Comparison of ENCODE assay signal across 17 cellular contexts in the genomic region with DNA sequence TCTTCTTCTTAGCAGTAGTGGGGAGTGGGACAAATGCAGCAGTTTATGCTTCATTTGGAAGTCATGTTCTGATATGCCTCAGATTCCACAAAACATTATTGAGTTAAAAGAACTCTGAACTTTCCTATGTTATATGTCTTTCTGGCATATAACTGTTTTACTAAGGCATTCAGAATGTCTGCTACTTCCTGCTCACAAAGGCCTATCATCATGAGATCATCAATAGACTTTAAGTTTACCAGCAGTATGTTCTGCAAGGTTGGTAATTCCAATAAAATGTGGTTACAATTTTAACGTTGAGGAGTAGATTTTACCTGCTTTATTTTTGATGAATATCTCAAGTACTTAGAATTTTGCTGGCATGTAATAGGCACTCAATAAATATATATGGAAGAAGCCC.
DNase-seq lines count a peak whose midpoint lies in the region; ATAC-seq, FAIRE-seq and TF ChIP-seq lines count a peak whose summit lies in the region.
"Had no signal": no experiment of that assay in that cellular context is flagged by ENCODE, and none has a peak within 500 bp of the region (broad histone marks: within the 10 kb centered on the region; RNA-seq: fewer than 3 reads in every experiment).

No MANE protein-coding gene starts in this region.

- no peak for TF ChIP-seq CTCF in GM12878 (IDR thresholded peaks at IDR 0.05 in 2 of 3, conservative IDR thresholded peaks at IDR 0.05 in 1 of 3; ENCODE audit: control insufficient read depth in 2 of 3, extremely low read depth in 1 of 3, insufficient read depth in 1 of 3, low read depth in 3 of 3, low read length in 3 of 3)
- no peak for TF ChIP-seq CTCF in fibroblast of the aortic adventitia (IDR thresholded peaks at IDR 0.05; ENCODE audit: insufficient read depth, low read length)
- no peak for TF ChIP-seq CTCF in omental fat pad (IDR thresholded peaks at IDR 0.05)
- no peak for TF ChIP-seq CTCF in MCF 10A (IDR thresholded peaks at IDR 0.05; ENCODE audit: unreplicated experiment)
- no peak for TF ChIP-seq CTCF in OCI-LY7 (conservative IDR thresholded peaks at IDR 0.05; ENCODE audit: low read length)

- H3K4me2 ChIP-seq in GM12878 (ENCODE audit: control insufficient read depth, insufficient read depth) (no peak overlapping the region), OCI-LY7 (ENCODE audit: low read length) (no peak overlapping the region)
- H3K4me2 ChIP-seq: GM23338 had no signal

- no peak overlapping the region for H3K4me3 Mint-ChIP-seq in MCF 10A (ENCODE audit: unreplicated experiment)
- H3K4me3 Mint-ChIP-seq: CD4-positive, alpha-beta memory T cell; GM23338 had no signal

- intact Hi-C loops in GM12878 (cut with micrococcal nuclease; ENCODE audit: unreplicated experiment): no loop called here
- intact Hi-C loops in MCF 10A (cut with micrococcal nuclease): no loop called here
- intact Hi-C loops in OCI-LY7 (cut with micrococcal nuclease; ENCODE audit: unreplicated experiment): no loop called here

- no TSS peak for BruUV-seq in GM12878 (replicated peaks; lab: Mats Ljungman, UMichigan)
- BruUV-seq in MCF 10A (replicated peaks; lab: Mats Ljungman, UMichigan): no TSS peak
- no TSS peak for BruUV-seq in OCI-LY7 (replicated peaks; lab: Mats Ljungman, UMichigan)

- TF ChIP-seq POLR2A in H54 (IDR thresholded peaks at IDR 0.05; ENCODE audit: low read depth, low read length) (no peak), GM12878 (IDR thresholded peaks at IDR 0.05; ENCODE audit: low read depth, low read length) (no peak)

- RAD21 ChIA-PET in GM12878 (lab: Charles Lee; ENCODE audit: unreplicated experiment): no interaction called here

- no peak for ATAC-seq in GM12878
- ATAC-seq in omental fat pad (ENCODE audit: low FRiP score): no peak
- ATAC-seq in GM21423 (IDR thresholded peaks at IDR 0.05; ENCODE audit: unreplicated experiment): no peak
- ATAC-seq: GM23338, HepG2 had no signal

- POLR2A ChIA-PET in GM12878 (lab: Charles Lee) (no interaction called here), MCF 10A (lab: Yijun Ruan, JAX) (no interaction called here), OCI-LY7 (lab: Charles Lee) (no interaction called here)

- H3K9ac ChIP-seq in GM12878 (ENCODE audit: control insufficient read depth, insufficient read depth, low read length): no peak overlapping the region

- no peaks in the 10 kb centered on the region for H3K27me3 ChIP-seq in GM12878 (replicated peaks in 1 of 2; ENCODE audit: control insufficient read depth in 2 of 2, insufficient read depth in 2 of 2, low read length in 1 of 2)
- H3K27me3 ChIP-seq: BE2C had no signal

- H3K36me3 Mint-ChIP-seq in MCF 10A (ENCODE audit: insufficient read depth, unreplicated experiment): no peaks in the 10 kb centered on the region
- H3K36me3 Mint-ChIP-seq: CD4-positive, alpha-beta memory T cell had no signal

- H3K79me2 ChIP-seq in GM12878 (ENCODE audit: control insufficient read depth, insufficient read depth, low read length) (no peaks in the 10 kb centered on the region), OCI-LY7 (ENCODE audit: insufficient read depth, low read depth, low read length) (no peaks in the 10 kb centered on the region)

- H3K9me3 Mint-ChIP-seq in MCF 10A (ENCODE audit: unreplicated experiment): no peaks in the 10 kb centered on the region

- H3K27me3 Mint-ChIP-seq in MCF 10A (ENCODE audit: insufficient read depth, unreplicated experiment): no peaks in the 10 kb centered on the region

- in situ Hi-C loops in GM12878 (cut with MboI): no loop called here

- WGBS in GM12878 (ENCODE audit: insufficient coverage, insufficient replicate concordance, low lambda C conversion rate, missing lambda C conversion rate): 0% methylated on average over 1 of the region's 1 CpG

- FAIRE-seq in H54 (lab: Jason Lieb, UNC) (no peak), GM12878 (lab: Jason Lieb, UNC) (peak; percentile 35)
- FAIRE-seq: A204.1, HepG2 had no signal

- DNase-seq in H54 (ENCODE audit: insufficient read length, low spot score) (peak; percentile 3), GM12878 (ENCODE audit: low read depth, low spot score) (no peak), fibroblast of the aortic adventitia (ENCODE audit: low read depth) (peak; percentile 4), omental fat pad (ENCODE audit: low spot score) (no peak), MCF 10A (ENCODE audit: unreplicated experiment) (no peak), OCI-LY7 (ENCODE audit: low spot score) (no peak)
- DNase-seq: BE2C; CD4-positive, alpha-beta memory T cell; DMS79 treated with DMSO at 0.1 percent for 48 hours; EL; GDM1 had no signal

- TF ChIP-seq EP300 in GM12878 (IDR thresholded peaks at IDR 0.05; ENCODE audit: borderline replicate concordance in 1 of 2, control insufficient read depth in 1 of 2, low read depth in 2 of 2, low read length in 2 of 2): no peak

- no peak overlapping the region for H3K4me3 ChIP-seq in GM12878
- H3K4me3 ChIP-seq in fibroblast of the aortic adventitia (ENCODE audit: low read depth, low read length): no peak overlapping the region
- H3K4me3 ChIP-seq in OCI-LY7 (ENCODE audit: low read depth, low read length, poor library complexity, severe bottlenecking): no peak overlapping the region
- H3K4me3 ChIP-seq: GM23338, HAP-1 had no signal

- no peak overlapping the region for H2AFZ ChIP-seq in GM12878 (ENCODE audit: control insufficient read depth, low read depth, low read length)
- H2AFZ ChIP-seq in OCI-LY7 (ENCODE audit: low read length): no peak overlapping the region
- H2AFZ ChIP-seq: GM23338 had no signal

- H3K4me1 Mint-ChIP-seq in MCF 10A (ENCODE audit: insufficient read depth, unreplicated experiment): no peaks in the 10 kb centered on the region

- H4K20me1 ChIP-seq in GM12878 (ENCODE audit: control insufficient read depth, insufficient read depth): no peaks in the 10 kb centered on the region
- no peaks in the 10 kb centered on the region for H4K20me1 ChIP-seq in OCI-LY7 (ENCODE audit: insufficient read depth, low read length)

- no peak for TF ChIP-seq RAD21 in GM12878 (IDR thresholded peaks at IDR 0.05; ENCODE audit: insufficient read depth, low read depth, low read length)

- CTCF ChIA-PET in GM12878 (lab: Yijun Ruan, JAX) (no interaction called here), MCF 10A (lab: Yijun Ruan, JAX) (no interaction called here), OCI-LY7 (lab: Charles Lee; ENCODE audit: unreplicated experiment) (no interaction called here)

- H3K9me2 ChIP-seq in OCI-LY7 (ENCODE audit: insufficient read depth, low read length): no peaks in the 10 kb centered on the region

- H3K4me1 ChIP-seq in GM12878 (ENCODE audit: control insufficient read depth, insufficient read depth, low read length) (no peaks in the 10 kb centered on the region), OCI-LY7 (ENCODE audit: insufficient read depth, low read length, poor library complexity, severe bottlenecking) (no peaks in the 10 kb centered on the region)
- H3K4me1 ChIP-seq: BE2C, HAP-1 had no signal

- H3K9me3 ChIP-seq in GM12878 (replicated peaks; ENCODE audit: control insufficient read depth, insufficient read depth, low read length) (no peaks in the 10 kb centered on the region), OCI-LY7 (ENCODE audit: low read length) (no peaks in the 10 kb centered on the region)
- H3K9me3 ChIP-seq: BE2C, HAP-1 had no signal

- H3K36me3 ChIP-seq in GM12878 (ENCODE audit: control insufficient read depth in 2 of 2, insufficient read depth in 2 of 2, low read length in 1 of 2): no peaks in the 10 kb centered on the region
- H3K36me3 ChIP-seq in OCI-LY7 (ENCODE audit: insufficient read depth, low read length): no peaks in the 10 kb centered on the region
- H3K36me3 ChIP-seq: BE2C, HAP-1 had no signal

- H3K27ac Mint-ChIP-seq in MCF 10A (ENCODE audit: low read depth, unreplicated experiment): no peak overlapping the region
- H3K27ac Mint-ChIP-seq: CD4-positive, alpha-beta memory T cell; GM23338 had no signal

- SMC1A ChIA-PET in GM12878 (lab: Charles Lee; ENCODE audit: uncharacterized antibody, unreplicated experiment): no interaction called here

- H3K27ac ChIP-seq in GM12878 (ENCODE audit: control insufficient read depth, insufficient read depth) (no peak overlapping the region), OCI-LY7 (ENCODE audit: low read depth, low read length, poor library complexity, severe bottlenecking) (no peak overlapping the region)
- H3K27ac ChIP-seq: C4-2B had no signal

TF ChIP-seq in GM12878, 131 proteins besides CTCF, POLR2A, EP300 and RAD21 (continues in another document):
- no peak for TF ChIP-seq RUNX3 (IDR thresholded peaks at IDR 0.05; ENCODE audit: low read length)
- TF ChIP-seq, protein P1, sequence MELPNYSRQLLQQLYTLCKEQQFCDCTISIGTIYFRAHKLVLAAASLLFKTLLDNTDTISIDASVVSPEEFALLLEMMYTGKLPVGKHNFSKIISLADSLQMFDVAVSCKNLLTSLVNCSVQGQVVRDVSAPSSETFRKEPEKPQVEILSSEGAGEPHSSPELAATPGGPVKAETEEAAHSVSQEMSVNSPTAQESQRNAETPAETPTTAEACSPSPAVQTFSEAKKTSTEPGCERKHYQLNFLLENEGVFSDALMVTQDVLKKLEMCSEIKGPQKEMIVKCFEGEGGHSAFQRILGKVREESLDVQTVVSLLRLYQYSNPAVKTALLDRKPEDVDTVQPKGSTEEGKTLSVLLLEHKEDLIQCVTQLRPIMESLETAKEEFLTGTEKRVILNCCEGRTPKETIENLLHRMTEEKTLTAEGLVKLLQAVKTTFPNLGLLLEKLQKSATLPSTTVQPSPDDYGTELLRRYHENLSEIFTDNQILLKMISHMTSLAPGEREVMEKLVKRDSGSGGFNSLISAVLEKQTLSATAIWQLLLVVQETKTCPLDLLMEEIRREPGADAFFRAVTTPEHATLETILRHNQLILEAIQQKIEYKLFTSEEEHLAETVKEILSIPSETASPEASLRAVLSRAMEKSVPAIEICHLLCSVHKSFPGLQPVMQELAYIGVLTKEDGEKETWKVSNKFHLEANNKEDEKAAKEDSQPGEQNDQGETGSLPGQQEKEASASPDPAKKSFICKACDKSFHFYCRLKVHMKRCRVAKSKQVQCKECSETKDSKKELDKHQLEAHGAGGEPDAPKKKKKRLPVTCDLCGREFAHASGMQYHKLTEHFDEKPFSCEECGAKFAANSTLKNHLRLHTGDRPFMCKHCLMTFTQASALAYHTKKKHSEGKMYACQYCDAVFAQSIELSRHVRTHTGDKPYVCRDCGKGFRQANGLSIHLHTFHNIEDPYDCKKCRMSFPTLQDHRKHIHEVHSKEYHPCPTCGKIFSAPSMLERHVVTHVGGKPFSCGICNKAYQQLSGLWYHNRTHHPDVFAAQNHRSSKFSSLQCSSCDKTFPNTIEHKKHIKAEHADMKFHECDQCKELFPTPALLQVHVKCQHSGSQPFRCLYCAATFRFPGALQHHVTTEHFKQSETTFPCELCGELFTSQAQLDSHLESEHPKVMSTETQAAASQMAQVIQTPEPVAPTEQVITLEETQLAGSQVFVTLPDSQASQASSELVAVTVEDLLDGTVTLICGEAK (IDR thresholded peaks at IDR 0.05; ENCODE audit: borderline replicate concordance): no peak
- TF ChIP-seq FOXK2 (IDR thresholded peaks at IDR 0.05): no peak
- no peak for TF ChIP-seq CBFB (IDR thresholded peaks at IDR 0.05; ENCODE audit: low read depth)
- no peak for TF ChIP-seq TAF1 (IDR thresholded peaks at IDR 0.05; ENCODE audit: borderline replicate concordance, low read depth, low read length)
- no peak for TF ChIP-seq EZH2 (IDR thresholded peaks at IDR 0.05; ENCODE audit: borderline replicate concordance, control insufficient read depth, low read depth, low read length)
- no peak for TF ChIP-seq KLF5 (IDR thresholded peaks at IDR 0.05; ENCODE audit: partially characterized antibody)

Comparison
In these comparisons a context has a peak if more than half of its experiments do, and no peak if none do; other contexts are left out.
1. DNase-seq: peak in H54 (single experiment) and fibroblast of the aortic adventitia (single experiment); none in GM12878 (single experiment), omental fat pad (single experiment), MCF 10A (single experiment) and OCI-LY7 (single experiment).